ENCODE assay signal across 26 cellular contexts in the genomic region with DNA sequence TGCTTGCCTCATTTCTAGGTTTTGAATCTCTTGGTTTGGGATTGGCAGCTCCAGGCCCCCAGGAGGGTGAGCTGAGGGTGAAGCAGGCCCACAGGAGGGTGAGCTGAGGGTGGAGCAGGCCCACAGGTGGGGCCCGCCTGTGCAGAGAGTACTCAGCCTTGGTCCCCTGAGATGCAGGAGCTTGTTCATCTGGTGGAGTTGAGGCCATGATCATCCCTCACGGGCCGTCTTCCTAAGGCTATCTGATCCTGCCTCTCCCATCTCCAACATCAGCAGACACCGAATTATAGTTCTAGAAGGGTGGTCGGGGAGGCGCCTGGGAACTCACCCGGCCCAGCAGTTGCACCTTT.
DNase-seq lines count a peak whose midpoint lies in the region; ATAC-seq, FAIRE-seq and TF ChIP-seq lines count a peak whose summit lies in the region.
"Had no signal": no experiment of that assay in that cellular context is flagged by ENCODE, and none has a peak within 500 bp of the region (broad histone marks: within the 10 kb centered on the region; RNA-seq: fewer than 3 reads in every experiment).

No MANE protein-coding gene starts in this region.

- ATAC-seq in DND-41 (ENCODE audit: insufficient read depth, low read depth) = no peak
- ATAC-seq: GM12878, HCT116, HepG2 had no signal

- DNase-seq in DND-41 = no peak
- DNase-seq in kidney = peak; percentile 48
- peak; percentile 30 for DNase-seq in spleen
- DNase-seq in HCEC 1CT = no peak
- no peak for DNase-seq in stimulated activated CD4-positive, alpha-beta T cell treated with anti-CD3 and anti-CD28 coated beads, Interleukin-1b, Interleukin-23, amount 100 ng/mL, for 48 hours
- no peak for DNase-seq in putamen (ENCODE audit: low spot score)
- DNase-seq: C1 segment of cervical spinal cord; CD4-positive, alpha-beta memory T cell; COR-L47; DMS53; GOT3; Karpas-422; NCI-H1092; NCI-H1417 treated with DMSO at 0.1 percent for 48 hours; NCI-H1694 treated with DMSO at 0.1 percent for 48 hours; NCI-H2081; NCI-H2227 treated with DMSO at 0.1 percent for 48 hours; NCI-H526 treated with DMSO at 0.1 percent for 48 hours; RPMI8226; SHP77 treated with DMSO at 0.1 percent for 48 hours had no signal

- no peak for TF ChIP-seq POLR2A in spleen (IDR thresholded peaks at IDR 0.05)

- H3K9me3 ChIP-seq in DND-41 (ENCODE audit: insufficient read depth, low read length, severe bottlenecking) = no peaks in the 10 kb centered on the region
- H3K9me3 ChIP-seq in kidney (ENCODE audit: control insufficient read depth in 1 of 2, low read length in 2 of 2) = no peaks in the 10 kb centered on the region
- peaks cover 0 to 2% (median 0%) of the 10 kb centered on the region in 8 donors for H3K9me3 ChIP-seq in spleen

- H3K27ac ChIP-seq in DND-41 (ENCODE audit: low read length) (no peak overlapping the region), VCaP (peak overlapping the region; percentile 7; the same call in 1 of the 2 replicates), kidney (ENCODE audit: low read depth in 2 of 2, low read length in 2 of 2) (no peak overlapping the region), spleen (peak overlapping the region in 1 of 8 donors; percentile 45)

- intact Hi-C loops in kidney (cut with DNase I) (no loop called here), spleen (cut with DNase I; ENCODE audit: low total_unique reads) (no loop called here)

- H3K4me2 ChIP-seq in DND-41 (ENCODE audit: insufficient read depth, low read length) = no peak overlapping the region

- no peak for TF ChIP-seq CTCF in DND-41 (IDR thresholded peaks at IDR 0.05; ENCODE audit: borderline replicate concordance, extremely low read depth, low read length, poor library complexity, severe bottlenecking)
- no peak for TF ChIP-seq CTCF in VCaP (conservative IDR thresholded peaks at IDR 0.05)
- no peak for TF ChIP-seq CTCF in kidney (IDR thresholded peaks at IDR 0.05; ENCODE audit: borderline replicate concordance, extremely low read depth, insufficient read depth)
- TF ChIP-seq CTCF in spleen (IDR thresholded peaks at IDR 0.05 in 8 of 11, conservative IDR thresholded peaks at IDR 0.05 in 3 of 11) = no peak

- FAIRE-seq in kidney (lab: Jason Lieb, UNC) = no peak
- FAIRE-seq: A204.1, G401.6, GM12878, HepG2 had no signal

- H3K4me3 ChIP-seq in DND-41 (ENCODE audit: low read depth in 1 of 2, low read length in 2 of 2) (no peak overlapping the region), kidney (ENCODE audit: low read length in 2 of 2) (no peak overlapping the region), spleen (no peak overlapping the region)
- H3K4me3 ChIP-seq: GM12878 had no signal

- WGBS in spleen, 5 donors = 71 to 100% (median 94%) methylated on average over 1 to 7 of the region's 7 CpGs

- H3K27me3 ChIP-seq in DND-41 (ENCODE audit: insufficient read depth, low read length, poor library complexity) (no peaks in the 10 kb centered on the region), spleen (replicated peaks in 1 of 7) (peaks cover 0 to 12% (median 0%) of the 10 kb centered on the region in 7 donors)

- H3K9ac ChIP-seq in DND-41 (ENCODE audit: low read depth, low read length) (no peak overlapping the region), kidney (ENCODE audit: low read length in 2 of 2) (no peak overlapping the region)

- H3K4me1 ChIP-seq in DND-41 (ENCODE audit: insufficient read depth, low read length) (peaks cover 22% of the 10 kb centered on the region), kidney (ENCODE audit: control insufficient read depth in 1 of 2, insufficient read depth in 1 of 2, low read depth in 1 of 2, low read length in 2 of 2) (peaks cover 0 to 2% of the 10 kb centered on the region in 2 donors), spleen (peaks cover 0 to 12% (median 3%) of the 10 kb centered on the region in 6 donors)

- H3K36me3 ChIP-seq in DND-41 (ENCODE audit: insufficient read depth, low read length) (no peaks in the 10 kb centered on the region), kidney (ENCODE audit: control insufficient read depth in 1 of 2, insufficient read depth in 2 of 2, low read length in 2 of 2) (no peaks in the 10 kb centered on the region), spleen (no peaks in the 10 kb centered on the region)

- H2AFZ ChIP-seq in DND-41 (ENCODE audit: low read depth, low read length) = peak overlapping the region; percentile 30; the same call in 1 of the 2 replicates

- no peaks in the 10 kb centered on the region for H4K20me1 ChIP-seq in DND-41 (ENCODE audit: insufficient read depth, low read length)

- H3K79me2 ChIP-seq in DND-41 (ENCODE audit: insufficient read depth, low read length) = no peaks in the 10 kb centered on the region

Comparison
In these comparisons a context has a peak if more than half of its experiments do, and no peak if none do; other contexts are left out.
1. DNase-seq: peak in kidney (single experiment) and spleen (single experiment); none in DND-41 (single experiment), HCEC 1CT (single experiment), stimulated activated CD4-positive, alpha-beta T cell treated with anti-CD3 and anti-CD28 coated beads, Interleukin-1b, Interleukin-23, amount 100 ng/mL, for 48 hours (single experiment) and putamen (single experiment).